18 cellular contexts compared by ENCODE assay signal in genomic region chr3:135473449-135473848, GRCh38.
"Had no signal": no experiment of that assay in that cellular context is flagged by ENCODE, and none has a peak within 500 bp of the region (broad histone marks: within the 10 kb centered on the region; RNA-seq: fewer than 3 reads in every experiment).

No MANE protein-coding gene starts in this region.

- H3K4me3 ChIP-seq: colonic mucosa, gastroesophageal sphincter, heart right ventricle, left lung, lower lobe of right lung, mucosa of descending colon had no signal

- H3K9me3 ChIP-seq: colonic mucosa, gastroesophageal sphincter, heart right ventricle, left lung, lower lobe of right lung, mucosa of descending colon had no signal

- H3K27ac ChIP-seq: colonic mucosa, epithelial cell of prostate, foreskin keratinocyte, gastroesophageal sphincter, heart right ventricle, left lung, lower lobe of right lung had no signal

- H3K4me1 ChIP-seq: colonic mucosa, foreskin keratinocyte, gastroesophageal sphincter, heart right ventricle, left lung, lower lobe of right lung had no signal

- ATAC-seq: effector memory CD8-positive, alpha-beta T cell; esophagus mucosa; foreskin keratinocyte; gastroesophageal sphincter; heart right ventricle; left cardiac atrium; left lung; left ventricle myocardium superior; lower lobe of right lung; mucosa of descending colon had no signal

- DNase-seq: colonic mucosa; cortex of kidney; effector CD8-positive, alpha-beta T cell; effector memory CD8-positive, alpha-beta T cell; endodermal cell; erythroblast; foreskin keratinocyte; heart right ventricle; hippocampal formation; left cardiac atrium; left lung; left ventricle myocardium superior; lower lobe of right lung; mesenchymal stem cell; mucosa of descending colon had no signal

- H3K36me3 ChIP-seq: colonic mucosa, gastroesophageal sphincter, heart right ventricle, left lung, lower lobe of right lung had no signal

- H3K27me3 ChIP-seq: colonic mucosa, foreskin keratinocyte, gastroesophageal sphincter, heart right ventricle, left lung had no signal
